Comparison of ENCODE assay signal across 11 cellular contexts in the genomic region with DNA sequence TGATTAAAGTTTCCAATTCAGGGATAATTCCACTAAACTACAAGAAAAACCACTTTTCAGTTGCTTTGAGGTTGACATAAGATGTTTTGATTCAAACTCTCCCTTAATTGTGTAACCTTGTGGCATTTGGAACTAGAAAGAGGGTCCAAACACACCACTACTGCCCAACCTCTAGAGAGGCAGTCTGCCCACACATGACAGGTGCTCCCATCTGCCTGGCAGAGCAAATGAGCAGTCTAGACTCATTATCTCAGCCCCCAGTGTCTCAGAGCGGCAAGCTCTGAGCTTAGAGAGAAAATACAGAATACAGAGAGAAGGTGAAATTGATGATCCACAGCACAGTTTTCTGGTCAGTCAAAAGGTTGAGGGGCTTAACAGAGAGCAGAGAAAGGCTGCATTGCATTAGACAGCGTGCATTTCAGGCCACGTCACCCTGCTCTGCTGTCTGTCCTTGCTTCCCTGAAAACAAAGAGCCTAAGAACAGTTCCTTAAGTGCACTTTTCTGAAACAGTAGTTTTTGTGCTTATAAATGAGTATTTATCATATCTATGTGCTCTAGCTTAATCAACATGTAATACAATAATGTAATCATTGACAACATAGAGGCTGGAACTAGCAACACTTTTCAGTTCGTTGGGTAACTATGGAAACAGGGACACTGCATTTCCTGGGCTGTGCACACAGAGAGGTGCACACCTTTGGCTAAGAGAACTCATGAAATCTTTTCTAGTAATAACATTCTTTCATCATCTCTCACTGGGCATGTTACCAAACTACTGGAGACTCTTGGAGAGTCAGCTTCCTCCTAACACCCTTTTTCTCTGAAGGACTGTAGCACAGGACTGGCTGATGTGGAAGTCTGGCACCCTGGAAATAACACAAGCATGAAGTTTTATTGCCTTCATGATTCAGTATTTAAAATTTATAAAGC.
DNase-seq lines count a peak whose midpoint lies in the region; ATAC-seq and TF ChIP-seq lines count a peak whose summit lies in the region.
"Had no signal": no experiment of that assay in that cellular context is flagged by ENCODE, and none has a peak within 500 bp of the region (broad histone marks: within the 10 kb centered on the region; RNA-seq: fewer than 3 reads in every experiment).

No MANE protein-coding gene starts in this region.

- DNase-seq in NCI-H2227 treated with DMSO at 0.1 percent for 48 hours (lab: John Stamatoyannopoulos, UW) = peak; percentile 9
- no peak for DNase-seq in NCI-H2227 (lab: John Stamatoyannopoulos, UW; ENCODE audit: unreplicated experiment)
- peak; percentile 80 for DNase-seq in epithelial cell of esophagus (ENCODE audit: low read depth)
- no peak for DNase-seq in upper lobe of right lung
- DNase-seq in occipital lobe (lab: John Stamatoyannopoulos, UW) = no peak
- no peak for DNase-seq in activated CD8-positive, alpha-beta memory T cell treated with anti-CD3 and anti-CD28 coated beads, Interleukin-2, amount 10 ng/mL, durations not matched to agents 7 days and 5 days
- DNase-seq in activated T-cell treated with anti-CD3 and anti-CD28 coated beads, Interleukin-2, amount 50 U/mL, for 72 hours = no peak
- DNase-seq: activated naive CD4-positive, alpha-beta T cell; CD4-positive, CD25-positive, alpha-beta regulatory T cell had no signal

- intact Hi-C loops in upper lobe of right lung (cut with DNase I) = no loop called here

- H3K36me3 ChIP-seq in upper lobe of right lung = no peaks in the 10 kb centered on the region
- H3K36me3 ChIP-seq: neutrophil had no signal

- no peaks in the 10 kb centered on the region for H3K36me3 Mint-ChIP-seq in activated CD8-positive, alpha-beta memory T cell treated with anti-CD3 and anti-CD28 coated beads, Interleukin-2, amount 10 ng/mL, durations not matched to agents 7 days and 5 days
- H3K36me3 Mint-ChIP-seq in activated T-cell treated with anti-CD3 and anti-CD28 coated beads, Interleukin-2, amount 50 U/mL, for 72 hours (ENCODE audit: insufficient read depth in 2 of 2) = no peaks in the 10 kb centered on the region
- H3K36me3 Mint-ChIP-seq: CD4-positive, CD25-positive, alpha-beta regulatory T cell had no signal

- H3K27me3 Mint-ChIP-seq in activated CD8-positive, alpha-beta memory T cell treated with anti-CD3 and anti-CD28 coated beads, Interleukin-2, amount 10 ng/mL, durations not matched to agents 7 days and 5 days = peaks cover 2% of the 10 kb centered on the region
- peaks cover 6% of the 10 kb centered on the region for H3K27me3 Mint-ChIP-seq in activated T-cell treated with anti-CD3 and anti-CD28 coated beads, Interleukin-2, amount 50 U/mL, for 72 hours (ENCODE audit: low read depth)
- H3K27me3 Mint-ChIP-seq: CD4-positive, CD25-positive, alpha-beta regulatory T cell had no signal

- H3K4me3 Mint-ChIP-seq in activated CD8-positive, alpha-beta memory T cell treated with anti-CD3 and anti-CD28 coated beads, Interleukin-2, amount 10 ng/mL, durations not matched to agents 7 days and 5 days = no peak overlapping the region
- H3K4me3 Mint-ChIP-seq in activated T-cell treated with anti-CD3 and anti-CD28 coated beads, Interleukin-2, amount 50 U/mL, for 72 hours = no peak overlapping the region
- H3K4me3 Mint-ChIP-seq: CD4-positive, CD25-positive, alpha-beta regulatory T cell had no signal

- H3K4me1 Mint-ChIP-seq in activated CD8-positive, alpha-beta memory T cell treated with anti-CD3 and anti-CD28 coated beads, Interleukin-2, amount 10 ng/mL, durations not matched to agents 7 days and 5 days = peaks cover 3% of the 10 kb centered on the region
- H3K4me1 Mint-ChIP-seq in activated T-cell treated with anti-CD3 and anti-CD28 coated beads, Interleukin-2, amount 50 U/mL, for 72 hours (ENCODE audit: low read depth) = peaks cover 6% of the 10 kb centered on the region

- H3K27ac ChIP-seq in upper lobe of right lung = no peak overlapping the region
- H3K27ac ChIP-seq: neutrophil had no signal

- no peaks in the 10 kb centered on the region for H3K27me3 ChIP-seq in upper lobe of right lung
- H3K27me3 ChIP-seq: neutrophil had no signal

- H3K4me3 ChIP-seq in epithelial cell of esophagus (ENCODE audit: low read length) = no peak overlapping the region
- H3K4me3 ChIP-seq in upper lobe of right lung = no peak overlapping the region

- peak; percentile 66 for ATAC-seq in HG03342 (IDR thresholded peaks at IDR 0.05; ENCODE audit: unreplicated experiment)
- peak; percentile 80 for ATAC-seq in upper lobe of right lung
- no peak for ATAC-seq in activated CD8-positive, alpha-beta memory T cell treated with anti-CD3 and anti-CD28 coated beads, Interleukin-2, amount 10 ng/mL, durations not matched to agents 7 days and 5 days
- no peak for ATAC-seq in activated T-cell treated with anti-CD3 and anti-CD28 coated beads, Interleukin-2, amount 50 U/mL, for 72 hours (replicated peaks in 1 of 2)

- CTCF ChIA-PET in activated CD8-positive, alpha-beta memory T cell treated with anti-CD3 and anti-CD28 coated beads, Interleukin-2, amount 10 ng/mL, durations not matched to agents 7 days and 5 days (lab: Charles Lee) = no interaction called here

- no peak for TF ChIP-seq CTCF in epithelial cell of esophagus (IDR thresholded peaks at IDR 0.05; ENCODE audit: insufficient read depth, low read depth, low read length, missing control alignments)
- no peak for TF ChIP-seq CTCF in upper lobe of right lung (IDR thresholded peaks at IDR 0.05)

- no peaks in the 10 kb centered on the region for H3K9me3 Mint-ChIP-seq in activated CD8-positive, alpha-beta memory T cell treated with anti-CD3 and anti-CD28 coated beads, Interleukin-2, amount 10 ng/mL, durations not matched to agents 7 days and 5 days (ENCODE audit: low read depth)
- H3K9me3 Mint-ChIP-seq in activated T-cell treated with anti-CD3 and anti-CD28 coated beads, Interleukin-2, amount 50 U/mL, for 72 hours = no peaks in the 10 kb centered on the region
- H3K9me3 Mint-ChIP-seq: CD4-positive, CD25-positive, alpha-beta regulatory T cell had no signal

- H3K4me1 ChIP-seq in upper lobe of right lung = peaks cover 4% of the 10 kb centered on the region

- no peaks in the 10 kb centered on the region for H3K9me3 ChIP-seq in upper lobe of right lung
- H3K9me3 ChIP-seq: neutrophil had no signal

- no peak overlapping the region for H3K27ac Mint-ChIP-seq in activated CD8-positive, alpha-beta memory T cell treated with anti-CD3 and anti-CD28 coated beads, Interleukin-2, amount 10 ng/mL, durations not matched to agents 7 days and 5 days
- H3K27ac Mint-ChIP-seq in activated T-cell treated with anti-CD3 and anti-CD28 coated beads, Interleukin-2, amount 50 U/mL, for 72 hours = no peak overlapping the region
- H3K27ac Mint-ChIP-seq: CD4-positive, CD25-positive, alpha-beta regulatory T cell had no signal

Comparison
In these comparisons a context has a peak if more than half of its experiments do, and no peak if none do; other contexts are left out.
1. DNase-seq: peak in NCI-H2227 treated with DMSO at 0.1 percent for 48 hours (single experiment) and epithelial cell of esophagus (single experiment); none in NCI-H2227 (single experiment), upper lobe of right lung (single experiment), occipital lobe (single experiment), activated CD8-positive, alpha-beta memory T cell treated with anti-CD3 and anti-CD28 coated beads, Interleukin-2, amount 10 ng/mL, durations not matched to agents 7 days and 5 days (single experiment) and activated T-cell treated with anti-CD3 and anti-CD28 coated beads, Interleukin-2, amount 50 U/mL, for 72 hours (0 of 2).
2. ATAC-seq: peak in HG03342 (single experiment) and upper lobe of right lung (single experiment); none in activated CD8-positive, alpha-beta memory T cell treated with anti-CD3 and anti-CD28 coated beads, Interleukin-2, amount 10 ng/mL, durations not matched to agents 7 days and 5 days (single experiment) and activated T-cell treated with anti-CD3 and anti-CD28 coated beads, Interleukin-2, amount 50 U/mL, for 72 hours (0 of 2).